ENCODE assay signal across 16 cellular contexts in genomic region chr2:45857848-45858520, GRCh38.
A peak's percentile ranks its signal among the peaks of the same experiment; 100 is the strongest.
DNase-seq lines count a peak whose midpoint lies in the region; ATAC-seq and TF ChIP-seq lines count a peak whose summit lies in the region.
"Had no signal": no experiment of that assay in that cellular context is flagged by ENCODE, and none has a peak within 500 bp of the region (broad histone marks: within the 10 kb centered on the region; RNA-seq: fewer than 3 reads in every experiment).

No MANE protein-coding gene starts in this region.

- H3K4me3 Mint-ChIP-seq in activated naive CD4-positive, alpha-beta T cell treated with anti-CD3 and anti-CD28 coated beads for 36 hours = no peak overlapping the region
- H3K4me3 Mint-ChIP-seq: activated naive CD4-positive, alpha-beta T cell treated with anti-CD3 and anti-CD28 coated beads, Interleukin-2, amount 50 U/mL, for 24 hours; immature natural killer cell had no signal

- H3K27ac ChIP-seq in esophagus muscularis mucosa (replicated peaks in 1 of 4) (peak overlapping the region in 3 of 4 donors; percentile 14 to 36 (median 24)), stomach (peak overlapping the region in 4 of 5 donors; percentile 18 to 55 (median 48))

- TF ChIP-seq EP300 in esophagus muscularis mucosa (IDR thresholded peaks at IDR 0.05) (no peak), stomach (IDR thresholded peaks at IDR 0.05) (no peak)

- H3K4me3 ChIP-seq in esophagus muscularis mucosa (no peak overlapping the region), stomach (no peak overlapping the region)
- H3K4me3 ChIP-seq: HAP-1 had no signal

- DNase-seq in activated naive CD4-positive, alpha-beta T cell treated with anti-CD3 and anti-CD28 coated beads for 36 hours = peak; percentile 36
- DNase-seq in activated naive CD4-positive, alpha-beta T cell treated with anti-CD3 and anti-CD28 coated beads, Interleukin-2, amount 50 U/mL, for 16 hours = no peak
- DNase-seq in NCI-H2029 treated with DMSO at 0.1 percent for 48 hours (lab: John Stamatoyannopoulos, UW) (peak; percentile 31), esophagus muscularis mucosa (ENCODE audit: extremely low spot score) (no peak), stomach (peak; percentile 77), T-helper 2 cell (no peak), Kasumi-1 (lab: John Stamatoyannopoulos, UW) (no peak)
- DNase-seq: activated CD4-positive, alpha-beta T cell treated with anti-CD3 and anti-CD28 coated beads for 48 hours; COR-L47; GDM1; immature natural killer cell; mesenchymal stem cell; substantia nigra had no signal

- H3K27ac Mint-ChIP-seq in activated naive CD4-positive, alpha-beta T cell treated with anti-CD3 and anti-CD28 coated beads for 36 hours = peak overlapping the region; percentile 73
- H3K27ac Mint-ChIP-seq: immature natural killer cell had no signal

- TF ChIP-seq CTCF in esophagus muscularis mucosa (IDR thresholded peaks at IDR 0.05) (no peak), stomach (IDR thresholded peaks at IDR 0.05) (no peak)

- no peaks in the 10 kb centered on the region for H3K9me3 Mint-ChIP-seq in activated naive CD4-positive, alpha-beta T cell treated with anti-CD3 and anti-CD28 coated beads for 36 hours
- H3K9me3 Mint-ChIP-seq: activated naive CD4-positive, alpha-beta T cell treated with anti-CD3 and anti-CD28 coated beads, Interleukin-2, amount 50 U/mL, for 24 hours; immature natural killer cell had no signal

- no peaks in the 10 kb centered on the region for H3K27me3 ChIP-seq in esophagus muscularis mucosa
- no peaks in the 10 kb centered on the region for H3K27me3 ChIP-seq in stomach

- CTCF ChIA-PET in activated naive CD4-positive, alpha-beta T cell treated with anti-CD3 and anti-CD28 coated beads for 36 hours (lab: Charles Lee) = interaction anchor here (0.6 to 1.1 kb wide), 2 partner anchors 79 to 206 kb away, joined by 3 to 4 read pairs; no protein-coding TSS in a partner anchor

- WGBS in esophagus muscularis mucosa = 65% methylated on average over 11 of the region's 11 CpGs
- WGBS in stomach, 5 donors = 38 to 55% (median 47%) methylated on average over 11 of the region's 11 CpGs

- peaks cover 39 to 69% (median 62%) of the 10 kb centered on the region in 4 donors for H3K4me1 ChIP-seq in esophagus muscularis mucosa
- H3K4me1 ChIP-seq in stomach = peaks cover 20 to 86% (median 51%) of the 10 kb centered on the region in 4 donors
- H3K4me1 ChIP-seq: HAP-1 had no signal

- TF ChIP-seq POLR2A in esophagus muscularis mucosa (IDR thresholded peaks at IDR 0.05; ENCODE audit: low read depth) (no peak), stomach (IDR thresholded peaks at IDR 0.05) (no peak)

- peaks cover 41% of the 10 kb centered on the region for H3K4me1 Mint-ChIP-seq in activated naive CD4-positive, alpha-beta T cell treated with anti-CD3 and anti-CD28 coated beads for 36 hours (ENCODE audit: low read depth)

- no peak for ATAC-seq in HG03439 (IDR thresholded peaks at IDR 0.05; ENCODE audit: unreplicated experiment)

- intact Hi-C loops in activated naive CD4-positive, alpha-beta T cell treated with anti-CD3 and anti-CD28 coated beads for 36 hours (cut with micrococcal nuclease) = loop anchor here (2.0 kb wide), 1 partner anchor 207 kb away; the partner anchor contains the start of gene PRKCE
- intact Hi-C loops in esophagus muscularis mucosa (cut with DNase I) (no loop called here), stomach (cut with DNase I; ENCODE audit: low total_unique reads) (no loop called here)

- no peaks in the 10 kb centered on the region for H3K36me3 Mint-ChIP-seq in activated naive CD4-positive, alpha-beta T cell treated with anti-CD3 and anti-CD28 coated beads for 36 hours (ENCODE audit: low read depth)
- H3K36me3 Mint-ChIP-seq: activated naive CD4-positive, alpha-beta T cell treated with anti-CD3 and anti-CD28 coated beads, Interleukin-2, amount 50 U/mL, for 24 hours; immature natural killer cell had no signal

- H3K9me3 ChIP-seq in esophagus muscularis mucosa (no peaks in the 10 kb centered on the region), stomach (no peaks in the 10 kb centered on the region)
- H3K9me3 ChIP-seq: HAP-1 had no signal

- H3K27me3 Mint-ChIP-seq in activated naive CD4-positive, alpha-beta T cell treated with anti-CD3 and anti-CD28 coated beads for 36 hours (ENCODE audit: low read depth) = no peaks in the 10 kb centered on the region
- H3K27me3 Mint-ChIP-seq: activated naive CD4-positive, alpha-beta T cell treated with anti-CD3 and anti-CD28 coated beads, Interleukin-2, amount 50 U/mL, for 24 hours had no signal

- H3K36me3 ChIP-seq in esophagus muscularis mucosa = no peaks in the 10 kb centered on the region
- no peaks in the 10 kb centered on the region for H3K36me3 ChIP-seq in stomach
- H3K36me3 ChIP-seq: HAP-1 had no signal

Comparison
In these comparisons a context has a peak if more than half of its experiments do, and no peak if none do; other contexts are left out.
1. DNase-seq: peak in activated naive CD4-positive, alpha-beta T cell treated with anti-CD3 and anti-CD28 coated beads for 36 hours (single experiment), NCI-H2029 treated with DMSO at 0.1 percent for 48 hours (single experiment) and stomach (single experiment); none in activated naive CD4-positive, alpha-beta T cell treated with anti-CD3 and anti-CD28 coated beads, Interleukin-2, amount 50 U/mL, for 16 hours (single experiment), esophagus muscularis mucosa (single experiment), T-helper 2 cell (0 of 5) and Kasumi-1 (0 of 2).